1 cellular context compared by ENCODE assay signal in the genomic region with DNA sequence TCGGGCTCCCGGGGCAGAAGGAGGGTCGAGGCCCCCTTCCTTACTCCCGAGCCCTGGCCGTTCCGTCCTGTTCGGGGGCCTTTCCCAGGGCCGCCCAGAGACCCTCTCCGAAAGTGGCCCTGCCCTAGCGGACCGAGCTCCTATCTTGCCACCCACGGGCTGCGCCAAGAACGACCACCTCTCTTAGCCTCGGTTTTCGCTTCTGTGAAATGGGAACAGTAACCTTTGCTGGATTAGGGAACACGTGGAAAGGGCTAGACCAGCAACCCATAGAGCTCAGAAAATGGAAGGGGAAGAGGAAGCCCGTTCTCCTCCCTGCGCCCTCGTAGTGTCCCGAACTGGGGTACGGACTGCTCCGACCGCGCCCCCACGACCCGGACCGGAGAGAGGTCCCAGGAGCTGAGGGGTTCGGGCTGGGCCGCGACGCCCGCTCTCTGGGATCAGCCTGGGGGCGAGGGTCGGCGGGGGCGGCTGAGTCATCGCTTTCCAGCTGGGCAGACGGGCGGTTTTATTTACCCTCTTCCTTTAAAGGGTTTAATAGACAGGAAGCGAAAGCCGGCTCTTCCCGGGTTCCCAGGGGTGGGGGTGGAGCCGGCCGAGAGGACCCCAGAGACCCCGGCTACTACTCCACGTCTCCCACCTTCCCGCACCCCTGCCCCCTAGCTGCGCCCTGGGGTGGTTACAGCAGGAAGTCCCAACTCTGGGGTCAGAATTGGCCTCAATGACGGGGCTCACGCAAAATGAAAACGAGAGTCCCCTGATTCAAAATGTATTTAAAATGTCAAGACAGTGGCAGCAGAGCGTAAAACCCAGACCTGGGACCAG.
TF ChIP-seq lines count a peak whose summit lies in the region.

No MANE protein-coding gene starts in this region.

TF ChIP-seq in HepG2, 621 proteins besides CTCF, POLR2A, EP300 and RAD21 (continued from another document and continues in another):
- peak; percentile 5; the same call in 1 of the 2 replicates for TF ChIP-seq ZNF280B (CRISPR knock-in tag; IDR thresholded peaks at IDR 0.05; ENCODE audit: borderline replicate concordance)
- no peak for TF ChIP-seq ZSCAN21 (CRISPR knock-in tag; IDR thresholded peaks at IDR 0.05; ENCODE audit: borderline replicate concordance)
- peak; percentile 20; the same call in 1 of the 2 replicates for TF ChIP-seq RARA (CRISPR knock-in tag; IDR thresholded peaks at IDR 0.05)
- TF ChIP-seq SRSF1 (optimal IDR thresholded peaks at IDR 0.05; ENCODE audit: low read depth, low read length): peak; percentile 74
- peak; percentile 82 for TF ChIP-seq KDM1A (CRISPR knock-in tag; IDR thresholded peaks at IDR 0.05)
- no peak for TF ChIP-seq ONECUT2 (CRISPR knock-in tag; IDR thresholded peaks at IDR 0.05)
- TF ChIP-seq AGO2 (optimal IDR thresholded peaks at IDR 0.05; ENCODE audit: low read depth, low read length): peak; percentile 51
- TF ChIP-seq HMGXB4 (CRISPR knock-in tag; IDR thresholded peaks at IDR 0.05; ENCODE audit: borderline replicate concordance in 1 of 2, low read depth in 1 of 2): peak in 1 of 2 experiments; percentile 7; a peak in 2 of 4 replicates
- TF ChIP-seq, protein P1, sequence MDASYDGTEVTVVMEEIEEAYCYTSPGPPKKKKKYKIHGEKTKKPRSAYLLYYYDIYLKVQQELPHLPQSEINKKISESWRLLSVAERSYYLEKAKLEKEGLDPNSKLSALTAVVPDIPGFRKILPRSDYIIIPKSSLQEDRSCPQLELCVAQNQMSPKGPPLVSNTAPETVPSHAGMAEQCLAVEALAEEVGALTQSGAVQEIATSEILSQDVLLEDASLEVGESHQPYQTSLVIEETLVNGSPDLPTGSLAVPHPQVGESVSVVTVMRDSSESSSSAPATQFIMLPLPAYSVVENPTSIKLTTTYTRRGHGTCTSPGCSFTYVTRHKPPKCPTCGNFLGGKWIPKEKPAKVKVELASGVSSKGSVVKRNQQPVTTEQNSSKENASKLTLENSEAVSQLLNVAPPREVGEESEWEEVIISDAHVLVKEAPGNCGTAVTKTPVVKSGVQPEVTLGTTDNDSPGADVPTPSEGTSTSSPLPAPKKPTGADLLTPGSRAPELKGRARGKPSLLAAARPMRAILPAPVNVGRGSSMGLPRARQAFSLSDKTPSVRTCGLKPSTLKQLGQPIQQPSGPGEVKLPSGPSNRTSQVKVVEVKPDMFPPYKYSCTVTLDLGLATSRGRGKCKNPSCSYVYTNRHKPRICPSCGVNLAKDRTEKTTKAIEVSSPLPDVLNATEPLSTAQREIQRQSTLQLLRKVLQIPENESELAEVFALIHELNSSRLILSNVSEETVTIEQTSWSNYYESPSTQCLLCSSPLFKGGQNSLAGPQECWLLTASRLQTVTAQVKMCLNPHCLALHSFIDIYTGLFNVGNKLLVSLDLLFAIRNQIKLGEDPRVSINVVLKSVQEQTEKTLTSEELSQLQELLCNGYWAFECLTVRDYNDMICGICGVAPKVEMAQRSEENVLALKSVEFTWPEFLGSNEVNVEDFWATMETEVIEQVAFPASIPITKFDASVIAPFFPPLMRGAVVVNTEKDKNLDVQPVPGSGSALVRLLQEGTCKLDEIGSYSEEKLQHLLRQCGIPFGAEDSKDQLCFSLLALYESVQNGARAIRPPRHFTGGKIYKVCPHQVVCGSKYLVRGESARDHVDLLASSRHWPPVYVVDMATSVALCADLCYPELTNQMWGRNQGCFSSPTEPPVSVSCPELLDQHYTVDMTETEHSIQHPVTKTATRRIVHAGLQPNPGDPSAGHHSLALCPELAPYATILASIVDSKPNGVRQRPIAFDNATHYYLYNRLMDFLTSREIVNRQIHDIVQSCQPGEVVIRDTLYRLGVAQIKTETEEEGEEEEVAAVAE (CRISPR knock-in tag; IDR thresholded peaks at IDR 0.05; ENCODE audit: borderline replicate concordance): 0 out of 2 replicates have a peak, but pooled peaks have one; percentile 4
- TF ChIP-seq JUNB (CRISPR knock-in tag; IDR thresholded peaks at IDR 0.05; ENCODE audit: borderline replicate concordance): peak; percentile 25; the same call in 1 of the 2 replicates
- TF ChIP-seq ADNP (CRISPR knock-in tag; IDR thresholded peaks at IDR 0.05): peak; percentile 82; the same call in 1 of the 2 replicates
- no peak for TF ChIP-seq ZNF10 (CRISPR knock-in tag; IDR thresholded peaks at IDR 0.05; ENCODE audit: borderline replicate concordance, low read depth)
- TF ChIP-seq NFE2L1 (CRISPR knock-in tag; IDR thresholded peaks at IDR 0.05; ENCODE audit: borderline replicate concordance): no peak
- TF ChIP-seq ZKSCAN1 (IDR thresholded peaks at IDR 0.05; ENCODE audit: low read length): no peak
- TF ChIP-seq, protein P2, sequence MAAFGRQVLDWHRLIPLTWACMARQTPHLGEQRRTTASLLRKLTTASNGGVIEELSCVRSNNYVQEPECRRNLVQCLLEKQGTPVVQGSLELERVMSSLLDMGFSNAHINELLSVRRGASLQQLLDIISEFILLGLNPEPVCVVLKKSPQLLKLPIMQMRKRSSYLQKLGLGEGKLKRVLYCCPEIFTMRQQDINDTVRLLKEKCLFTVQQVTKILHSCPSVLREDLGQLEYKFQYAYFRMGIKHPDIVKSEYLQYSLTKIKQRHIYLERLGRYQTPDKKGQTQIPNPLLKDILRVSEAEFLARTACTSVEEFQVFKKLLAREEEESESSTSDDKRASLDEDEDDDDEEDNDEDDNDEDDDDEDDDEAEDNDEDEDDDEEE (CRISPR knock-in tag; IDR thresholded peaks at IDR 0.05): no peak
- TF ChIP-seq ZNF234 (CRISPR knock-in tag; conservative IDR thresholded peaks at IDR 0.05): 0 out of 2 replicates have a peak, but pooled peaks have one; percentile 30
- no peak for TF ChIP-seq SMARCC2 (IDR thresholded peaks at IDR 0.05)
- TF ChIP-seq ZNF776 (CRISPR knock-in tag; IDR thresholded peaks at IDR 0.05): no peak
- TF ChIP-seq, protein P3, sequence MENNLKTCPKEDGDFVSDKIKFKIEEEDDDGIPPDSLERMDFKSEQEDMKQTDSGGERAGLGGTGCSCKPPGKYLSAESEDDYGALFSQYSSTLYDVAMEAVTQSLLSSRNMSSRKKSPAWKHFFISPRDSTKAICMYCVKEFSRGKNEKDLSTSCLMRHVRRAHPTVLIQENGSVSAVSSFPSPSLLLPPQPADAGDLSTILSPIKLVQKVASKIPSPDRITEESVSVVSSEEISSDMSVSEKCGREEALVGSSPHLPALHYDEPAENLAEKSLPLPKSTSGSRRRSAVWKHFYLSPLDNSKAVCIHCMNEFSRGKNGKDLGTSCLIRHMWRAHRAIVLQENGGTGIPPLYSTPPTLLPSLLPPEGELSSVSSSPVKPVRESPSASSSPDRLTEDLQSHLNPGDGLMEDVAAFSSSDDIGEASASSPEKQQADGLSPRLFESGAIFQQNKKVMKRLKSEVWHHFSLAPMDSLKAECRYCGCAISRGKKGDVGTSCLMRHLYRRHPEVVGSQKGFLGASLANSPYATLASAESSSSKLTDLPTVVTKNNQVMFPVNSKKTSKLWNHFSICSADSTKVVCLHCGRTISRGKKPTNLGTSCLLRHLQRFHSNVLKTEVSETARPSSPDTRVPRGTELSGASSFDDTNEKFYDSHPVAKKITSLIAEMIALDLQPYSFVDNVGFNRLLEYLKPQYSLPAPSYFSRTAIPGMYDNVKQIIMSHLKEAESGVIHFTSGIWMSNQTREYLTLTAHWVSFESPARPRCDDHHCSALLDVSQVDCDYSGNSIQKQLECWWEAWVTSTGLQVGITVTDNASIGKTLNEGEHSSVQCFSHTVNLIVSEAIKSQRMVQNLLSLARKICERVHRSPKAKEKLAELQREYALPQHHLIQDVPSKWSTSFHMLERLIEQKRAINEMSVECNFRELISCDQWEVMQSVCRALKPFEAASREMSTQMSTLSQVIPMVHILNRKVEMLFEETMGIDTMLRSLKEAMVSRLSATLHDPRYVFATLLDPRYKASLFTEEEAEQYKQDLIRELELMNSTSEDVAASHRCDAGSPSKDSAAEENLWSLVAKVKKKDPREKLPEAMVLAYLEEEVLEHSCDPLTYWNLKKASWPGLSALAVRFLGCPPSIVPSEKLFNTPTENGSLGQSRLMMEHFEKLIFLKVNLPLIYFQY (CRISPR knock-in tag; IDR thresholded peaks at IDR 0.05; ENCODE audit: borderline replicate concordance): peak; percentile 21; the same call in 1 of the 2 replicates
- no peak for TF ChIP-seq ZNF143 (CRISPR knock-in tag; IDR thresholded peaks at IDR 0.05)
- TF ChIP-seq ZMYM2 (CRISPR knock-in tag; IDR thresholded peaks at IDR 0.05): peak; percentile 74; the same call in 1 of the 2 replicates
- no peak for TF ChIP-seq ZBTB49 (CRISPR knock-in tag; IDR thresholded peaks at IDR 0.05; ENCODE audit: borderline replicate concordance)
- TF ChIP-seq PAWR (CRISPR knock-in tag; IDR thresholded peaks at IDR 0.05; ENCODE audit: borderline replicate concordance): no peak
- no peak for TF ChIP-seq POLR2AphosphoS2 (IDR thresholded peaks at IDR 0.05; ENCODE audit: low read depth, low read length)
- peak; percentile 97 for TF ChIP-seq ZNF629 (CRISPR knock-in tag; conservative IDR thresholded peaks at IDR 0.05)
- TF ChIP-seq KMT2B (CRISPR knock-in tag; IDR thresholded peaks at IDR 0.05): no peak
- TF ChIP-seq ZNF224 (CRISPR knock-in tag; IDR thresholded peaks at IDR 0.05): 0 out of 2 replicates have a peak, but pooled peaks have one; percentile 41
- TF ChIP-seq, protein P4, sequence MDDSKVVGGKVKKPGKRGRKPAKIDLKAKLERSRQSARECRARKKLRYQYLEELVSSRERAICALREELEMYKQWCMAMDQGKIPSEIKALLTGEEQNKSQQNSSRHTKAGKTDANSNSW (CRISPR knock-in tag; IDR thresholded peaks at IDR 0.05; ENCODE audit: borderline replicate concordance): no peak
- TF ChIP-seq ZNF253 (CRISPR knock-in tag; IDR thresholded peaks at IDR 0.05; ENCODE audit: borderline replicate concordance): no peak
- no peak for TF ChIP-seq FOXA1 (IDR thresholded peaks at IDR 0.05)
- peak; percentile 24; the same call in 1 of the 2 replicates for TF ChIP-seq FOXA1 (CRISPR knock-in tag; IDR thresholded peaks at IDR 0.05)
- no peak for TF ChIP-seq SMAD9 (CRISPR knock-in tag; IDR thresholded peaks at IDR 0.05)
- no peak for TF ChIP-seq MAZ (IDR thresholded peaks at IDR 0.05; ENCODE audit: borderline replicate concordance, low read depth, low read length)
- peak; percentile 49; the same call in 1 of the 2 replicates for TF ChIP-seq MAZ (CRISPR knock-in tag; IDR thresholded peaks at IDR 0.05; ENCODE audit: low read depth)
- TF ChIP-seq, protein P5, sequence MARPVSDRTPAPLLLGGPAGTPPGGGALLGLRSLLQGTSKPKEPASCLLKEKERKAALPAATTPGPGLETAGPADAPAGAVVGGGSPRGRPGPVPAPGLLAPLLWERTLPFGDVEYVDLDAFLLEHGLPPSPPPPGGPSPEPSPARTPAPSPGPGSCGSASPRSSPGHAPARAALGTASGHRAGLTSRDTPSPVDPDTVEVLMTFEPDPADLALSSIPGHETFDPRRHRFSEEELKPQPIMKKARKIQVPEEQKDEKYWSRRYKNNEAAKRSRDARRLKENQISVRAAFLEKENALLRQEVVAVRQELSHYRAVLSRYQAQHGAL (CRISPR knock-in tag; IDR thresholded peaks at IDR 0.05; ENCODE audit: not compliant biosample characterization): no peak
- no peak for TF ChIP-seq SP4 (CRISPR knock-in tag; IDR thresholded peaks at IDR 0.05)
- TF ChIP-seq, protein P6, sequence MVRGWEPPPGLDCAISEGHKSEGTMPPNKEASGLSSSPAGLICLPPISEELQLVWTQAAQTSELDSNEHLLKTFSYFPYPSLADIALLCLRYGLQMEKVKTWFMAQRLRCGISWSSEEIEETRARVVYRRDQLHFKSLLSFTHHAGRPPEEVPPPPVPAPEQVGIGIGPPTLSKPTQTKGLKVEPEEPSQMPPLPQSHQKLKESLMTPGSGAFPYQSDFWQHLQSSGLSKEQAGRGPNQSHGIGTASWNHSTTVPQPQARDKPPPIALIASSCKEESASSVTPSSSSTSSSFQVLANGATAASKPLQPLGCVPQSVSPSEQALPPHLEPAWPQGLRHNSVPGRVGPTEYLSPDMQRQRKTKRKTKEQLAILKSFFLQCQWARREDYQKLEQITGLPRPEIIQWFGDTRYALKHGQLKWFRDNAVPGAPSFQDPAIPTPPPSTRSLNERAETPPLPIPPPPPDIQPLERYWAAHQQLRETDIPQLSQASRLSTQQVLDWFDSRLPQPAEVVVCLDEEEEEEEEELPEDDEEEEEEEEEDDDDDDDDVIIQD (CRISPR knock-in tag; IDR thresholded peaks at IDR 0.05; ENCODE audit: low read depth): no peak
